ENCODE assay signal across 1 cellular context in genomic region chr7:123571684-123572083, GRCh38.
TF ChIP-seq lines count a peak whose summit lies in the region.

No MANE protein-coding gene starts in this region.

TF ChIP-seq in HCT116, 20 proteins besides CTCF, POLR2A, EP300 and RAD21 (continued from another document):
- TF ChIP-seq CEBPB (IDR thresholded peaks at IDR 0.05; ENCODE audit: low read depth) (no peak), SRF (IDR thresholded peaks at IDR 0.05; ENCODE audit: low read depth) (no peak), POLR2AphosphoS5 (IDR thresholded peaks at IDR 0.05; ENCODE audit: low read depth, low read length) (no peak), ELF1 (IDR thresholded peaks at IDR 0.05; ENCODE audit: borderline replicate concordance, low read depth) (no peak), EZH2 (IDR thresholded peaks at IDR 0.05) (no peak), YY1 (IDR thresholded peaks at IDR 0.05; ENCODE audit: extremely low read depth, insufficient replicate concordance, low read depth, low read length) (no peak), JUND (IDR thresholded peaks at IDR 0.05) (no peak), REST (IDR thresholded peaks at IDR 0.05; ENCODE audit: low read depth) (no peak), ZFX (IDR thresholded peaks at IDR 0.05) (no peak), EZH2phosphoT487 (IDR thresholded peaks at IDR 0.05; ENCODE audit: borderline replicate concordance) (no peak), SIN3A (IDR thresholded peaks at IDR 0.05; ENCODE audit: low read depth) (no peak), ATF3 (IDR thresholded peaks at IDR 0.05) (no peak), ZBTB33 (IDR thresholded peaks at IDR 0.05; ENCODE audit: extremely low read depth, insufficient replicate concordance, low read length) (no peak)
